ENCODE assay signal across 9 cellular contexts in the genomic region with DNA sequence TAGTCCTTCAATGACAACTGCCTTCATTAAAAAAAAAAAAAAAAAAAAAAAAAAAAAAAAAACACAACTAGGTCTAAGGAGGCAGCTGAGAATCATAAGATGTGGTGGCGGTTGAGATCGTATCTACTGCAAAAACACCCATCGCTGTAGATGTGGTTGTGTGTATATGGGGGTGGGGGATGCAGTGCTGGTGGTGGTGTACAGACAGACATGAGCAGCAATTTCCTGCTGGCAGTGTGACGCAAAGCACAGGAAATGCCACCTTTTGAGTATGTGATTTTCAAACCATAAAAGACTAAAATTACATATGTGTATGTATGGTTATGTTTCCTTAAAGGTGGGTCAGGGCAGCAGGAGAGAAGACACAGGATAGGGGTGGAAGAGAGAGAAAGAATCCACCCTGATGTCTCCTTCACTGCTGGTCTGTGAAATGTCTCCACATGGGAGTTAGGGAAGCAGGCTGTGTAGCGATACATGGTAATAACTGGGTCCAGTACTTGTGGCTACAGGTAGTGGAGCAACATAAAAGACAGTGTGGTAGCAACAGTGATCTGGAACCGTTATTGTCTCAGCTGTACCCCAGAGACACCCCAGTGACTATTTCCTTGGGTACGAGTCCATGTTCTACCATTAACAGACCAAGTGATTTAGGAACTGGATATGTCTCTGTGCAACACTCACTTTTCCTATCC. TPM values are rescaled to one million over a fixed set of nuclear protein-coding genes. Genes with fewer than 3 reads are reported as not detected.
DNase-seq lines count a peak whose midpoint lies in the region; ATAC-seq and TF ChIP-seq lines count a peak whose summit lies in the region.
"Had no signal": no experiment of that assay in that cellular context is flagged by ENCODE, and none has a peak within 500 bp of the region (broad histone marks: within the 10 kb centered on the region; RNA-seq: fewer than 3 reads in every experiment).

No MANE protein-coding gene starts in this region.

- H3K4me1 ChIP-seq in neural progenitor cell, result peaks cover 20% of the 10 kb centered on the region

- H2AFZ ChIP-seq in neural progenitor cell (replicated peaks), result no peak overlapping the region

- no peak overlapping the region for H3K4me3 Mint-ChIP-seq in memory B cell
- H3K4me3 Mint-ChIP-seq in neural progenitor cell, result no peak overlapping the region
- H3K4me3 Mint-ChIP-seq: dendritic cell treated with granulocyte-macrophage colony-stimulating factor and Interleukin-4, amounts not matched to agents 40 ng/mL and 50 ng/mL, for 4 days had no signal

- no peak overlapping the region for H3K9ac ChIP-seq in neural progenitor cell

- no peaks in the 10 kb centered on the region for H3K79me2 ChIP-seq in neural progenitor cell (ENCODE audit: low read depth)

- no peaks in the 10 kb centered on the region for H3K36me3 ChIP-seq in neural progenitor cell

- H3K9me3 Mint-ChIP-seq in memory B cell (no peaks in the 10 kb centered on the region), neural progenitor cell (no peaks in the 10 kb centered on the region)
- H3K9me3 Mint-ChIP-seq: dendritic cell treated with granulocyte-macrophage colony-stimulating factor and Interleukin-4, amounts not matched to agents 40 ng/mL and 50 ng/mL, for 4 days had no signal

- H3K27ac ChIP-seq in neural progenitor cell, result no peak overlapping the region

- H3K4me1 Mint-ChIP-seq in memory B cell, result peaks cover 4% of the 10 kb centered on the region
- no peaks in the 10 kb centered on the region for H3K4me1 Mint-ChIP-seq in neural progenitor cell

- ATAC-seq in memory B cell (ENCODE audit: low read depth) (peak; percentile 34), GM18907 (IDR thresholded peaks at IDR 0.05; ENCODE audit: unreplicated experiment) (no peak)

- no peak overlapping the region for H3K4me3 ChIP-seq in neural progenitor cell

- no peaks in the 10 kb centered on the region for H3K9me3 ChIP-seq in neural progenitor cell (ENCODE audit: low read depth)

- no peaks in the 10 kb centered on the region for H3K36me3 Mint-ChIP-seq in memory B cell
- H3K36me3 Mint-ChIP-seq in neural progenitor cell, result no peaks in the 10 kb centered on the region

- DNase-seq in OCI-M1 (lab: John Stamatoyannopoulos, UW) (peak; percentile 95), activated T-cell treated with anti-CD3 and anti-CD28 coated beads for 48 hours (ENCODE audit: low read depth) (peak; percentile 73), memory B cell (ENCODE audit: low spot score in 2 of 2) (no peak), neural progenitor cell (ENCODE audit: low spot score) (no peak), AG08395 (ENCODE audit: low spot score) (no peak), HT-29 (ENCODE audit: low spot score) (no peak)
- peak; percentile 62 to 91 for DNase-seq in stimulated activated CD8-positive, alpha-beta memory T cell treated with anti-CD3 and anti-CD28 coated beads, Interleukin-7, amount 100 ng/mL, for 48 hours (ENCODE audit: extremely low read depth in 1 of 2, low read depth in 1 of 2)

- H3K4me2 ChIP-seq in neural progenitor cell, result no peak overlapping the region

- H3K27me3 Mint-ChIP-seq in memory B cell (peaks cover 13% of the 10 kb centered on the region), neural progenitor cell (ENCODE audit: insufficient read depth, low read depth) (peaks cover 2% of the 10 kb centered on the region)
- H3K27me3 Mint-ChIP-seq: dendritic cell treated with granulocyte-macrophage colony-stimulating factor and Interleukin-4, amounts not matched to agents 40 ng/mL and 50 ng/mL, for 4 days had no signal

- no peak overlapping the region for H3K27ac Mint-ChIP-seq in memory B cell
- no peak overlapping the region for H3K27ac Mint-ChIP-seq in neural progenitor cell
- H3K27ac Mint-ChIP-seq: dendritic cell treated with granulocyte-macrophage colony-stimulating factor and Interleukin-4, amounts not matched to agents 40 ng/mL and 50 ng/mL, for 4 days had no signal

- H4K20me1 ChIP-seq in neural progenitor cell (ENCODE audit: low read depth), result no peaks in the 10 kb centered on the region

- H3K27me3 ChIP-seq in neural progenitor cell, result no peaks in the 10 kb centered on the region

- TF ChIP-seq CTCF in neural progenitor cell (IDR thresholded peaks at IDR 0.05), result no peak

- H3F3A ChIP-seq in neural progenitor cell (ENCODE audit: low read depth), result no peaks in the 10 kb centered on the region

RNA-seq across cellular contexts. Expression of a gene that starts 57.9 kb away (rescaled TPM):
- 26.4 and 34.1 TPM in 2 replicates for total RNA-seq in neural progenitor cell (ENCODE audit: low replicate concordance)
- total RNA-seq in HT-29 (2014; rRNA removed; shearing (Covaris generic)), result 16.6 and 18.7 TPM in 2 replicates

Comparison
In these comparisons a context has a peak if more than half of its experiments do, and no peak if none do; other contexts are left out.
1. DNase-seq: peak in OCI-M1 (single experiment), activated T-cell treated with anti-CD3 and anti-CD28 coated beads for 48 hours (single experiment) and stimulated activated CD8-positive, alpha-beta memory T cell treated with anti-CD3 and anti-CD28 coated beads, Interleukin-7, amount 100 ng/mL, for 48 hours (2 of 2); none in memory B cell (0 of 2), neural progenitor cell (single experiment), AG08395 (single experiment) and HT-29 (single experiment).